Comparison of ENCODE assay signal across 14 cellular contexts in the genomic region with DNA sequence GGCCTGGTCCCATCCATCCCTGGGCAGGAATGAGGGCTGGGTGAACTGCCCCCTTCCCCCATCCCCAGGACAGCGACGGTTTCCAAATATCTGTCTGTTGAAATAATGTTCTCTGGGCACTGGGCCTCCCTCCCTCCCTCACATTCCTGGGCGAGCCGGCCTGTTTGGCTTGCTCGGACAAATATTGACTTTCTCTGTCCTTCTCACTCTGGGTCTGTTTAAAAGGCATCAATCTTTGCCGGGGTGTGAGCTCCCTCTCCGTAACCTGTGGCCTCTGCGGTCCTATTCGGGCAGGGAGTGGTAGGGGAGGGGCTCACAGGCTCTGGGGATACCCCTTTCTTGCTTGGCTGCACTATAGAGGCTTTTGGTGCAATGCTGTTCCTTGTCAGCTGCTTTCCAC. TPM values are rescaled to one million over a fixed set of nuclear protein-coding genes. Genes with fewer than 3 reads are reported as not detected.
A peak's percentile ranks its signal among the peaks of the same experiment; 100 is the strongest.
DNase-seq lines count a peak whose midpoint lies in the region; ATAC-seq, FAIRE-seq and TF ChIP-seq lines count a peak whose summit lies in the region.
"Had no signal": no experiment of that assay in that cellular context is flagged by ENCODE, and none has a peak within 500 bp of the region (broad histone marks: within the 10 kb centered on the region; RNA-seq: fewer than 3 reads in every experiment).

No MANE protein-coding gene starts in this region.

- TF ChIP-seq CTCF in AG10803 (conservative IDR thresholded peaks at IDR 0.05; ENCODE audit: low read length) (no peak), omental fat pad (IDR thresholded peaks at IDR 0.05) (no peak)

- no peak for TF ChIP-seq POLR2A in GM12891 (IDR thresholded peaks at IDR 0.05; ENCODE audit: low read depth, low read length)

- DNase-seq in AG10803 (ENCODE audit: low read depth) (peak; percentile 6), HuH-7.5 (ENCODE audit: low spot score) (peak; percentile 81), omental fat pad (ENCODE audit: low spot score) (no peak), anterior cingulate cortex (lab: John Stamatoyannopoulos, UW) (no peak), UCSD-AML1 (lab: John Stamatoyannopoulos, UW; ENCODE audit: unreplicated experiment) (no peak), GM12891 (ENCODE audit: insufficient read length, low spot score) (no peak)
- DNase-seq in stimulated activated CD4-positive, alpha-beta T cell treated with anti-CD3 and anti-CD28 coated beads, Interleukin-4, amount 100 ng/mL, for 1 hour, result no peak
- DNase-seq: activated CD8-positive, alpha-beta memory T cell treated with anti-CD3 and anti-CD28 coated beads, Interleukin-2, amount 50 U/mL, for 48 hours; amniotic stem cell; GF-D8; left ventricle myocardium superior; NCI-H2227 treated with DMSO at 0.1 percent for 48 hours had no signal

- no peak overlapping the region for H3K4me3 ChIP-seq in AG10803 (ENCODE audit: low read length)

- ATAC-seq in esophagus mucosa, result peak; percentile 52
- peak; percentile 55 for ATAC-seq in omental fat pad (ENCODE audit: low FRiP score)
- ATAC-seq: left ventricle myocardium superior; stimulated activated effector memory CD8-positive, alpha-beta T cell treated with anti-CD3 and anti-CD28 coated beads, Interleukin-12 subunit alpha, Interleukin-12 subunit beta, amount 100 ng/mL, for 72 hours had no signal

- no peak for FAIRE-seq in GM12891 (lab: Jason Lieb, UNC)

TF ChIP-seq in GM12891, 5 proteins besides CTCF, POLR2A, EP300 and RAD21:
- TF ChIP-seq TAF1 (IDR thresholded peaks at IDR 0.05; ENCODE audit: low read depth, low read length) (no peak), POU2F2 (IDR thresholded peaks at IDR 0.05; ENCODE audit: low read depth, low read length) (no peak), POLR2AphosphoS5 (IDR thresholded peaks at IDR 0.05; ENCODE audit: low read depth, low read length) (no peak), SPI1 (IDR thresholded peaks at IDR 0.05; ENCODE audit: low read depth, low read length) (no peak), PAX5 (IDR thresholded peaks at IDR 0.05; ENCODE audit: insufficient read depth, low read length, severe bottlenecking) (no peak)
TF ChIP-seq in GM12891: peak in this region for 0.

RNA-seq across cellular contexts. Expression of gene FOXD2, which starts 40.2 kb away (rescaled TPM):
- total RNA-seq in esophagus mucosa (0.08 TPM), omental fat pad (under 1 TPM in 2 of 4 donors, not detected in 2; 0.12 to 0.16 TPM)
- 0.05 TPM for polyA plus RNA-seq in GM12891 (2012; ENCODE audit: low read depth, missing spikeins)
- total RNA-seq: left ventricle myocardium superior had no signal

Comparison
In these comparisons a context has a peak if more than half of its experiments do, and no peak if none do; other contexts are left out.
1. DNase-seq: peak in AG10803 (single experiment) and HuH-7.5 (single experiment); none in omental fat pad (single experiment), anterior cingulate cortex (0 of 58), UCSD-AML1 (single experiment), GM12891 (single experiment) and stimulated activated CD4-positive, alpha-beta T cell treated with anti-CD3 and anti-CD28 coated beads, Interleukin-4, amount 100 ng/mL, for 1 hour (single experiment).